ENCODE assay signal across 26 cellular contexts in genomic region chr3:62548806-62549205, GRCh38.
"Had no signal": no experiment of that assay in that cellular context is flagged by ENCODE, and none has a peak within 500 bp of the region (broad histone marks: within the 10 kb centered on the region; RNA-seq: fewer than 3 reads in every experiment).

No MANE protein-coding gene starts in this region.

- H3K4me3 ChIP-seq: neural progenitor cell, ovary, psoas muscle, right lobe of liver, sigmoid colon, suprapubic skin, testis, tibial artery, transverse colon, upper lobe of left lung, vagina had no signal

- H3K79me2 ChIP-seq: parathyroid adenoma had no signal

- H3K27me3 ChIP-seq: neural progenitor cell, ovary, sigmoid colon, suprapubic skin, testis, transverse colon, upper lobe of left lung, vagina had no signal

- H3K36me3 ChIP-seq: neural progenitor cell, ovary, right lobe of liver, sigmoid colon, suprapubic skin, tibial artery, transverse colon, upper lobe of left lung, vagina had no signal

- H3K4me1 ChIP-seq: neural progenitor cell, parathyroid adenoma, psoas muscle, right lobe of liver, sigmoid colon, suprapubic skin, testis, tibial artery, transverse colon, upper lobe of left lung, vagina had no signal

- H2AFZ ChIP-seq: neural progenitor cell, parathyroid adenoma had no signal

- H3K27ac ChIP-seq: neural progenitor cell, ovary, parathyroid adenoma, psoas muscle, right lobe of liver, sigmoid colon, suprapubic skin, testis, tibial artery, transverse colon, upper lobe of left lung, vagina had no signal

- H3K9ac ChIP-seq: neural progenitor cell, parathyroid adenoma had no signal

- ATAC-seq: natural killer cell; psoas muscle; right cardiac atrium; right lobe of liver; stimulated activated effector memory CD8-positive, alpha-beta T cell treated with anti-CD3 and anti-CD28 coated beads, Interleukin-12 subunit alpha, Interleukin-12 subunit beta, amount 100 ng/mL, for 72 hours; stimulated activated naive B cell treated with anti-CD40 and anti-IgM and Interleukin-4, amounts not matched to agents 10 μg/mL and 1 μg/mL and 100 μg/mL, for 72 hours; stimulated activated naive CD8-positive, alpha-beta T cell treated with anti-CD3 and anti-CD28 coated beads, Interleukin-15, amount 100 ng/mL, for 72 hours had no signal

- DNase-seq: natural killer cell; occipital lobe; ovary; posterior cingulate gyrus; psoas muscle; right cardiac atrium; right lobe of liver; sigmoid colon; small intestine; stimulated activated CD4-positive, alpha-beta T cell treated with anti-CD3 and anti-CD28 coated beads, Interleukin-15, amount 100 ng/mL, for 24 hours; stimulated activated CD4-positive, alpha-beta T cell treated with anti-CD3 and anti-CD28 coated beads, Interleukin-2, amount 100 ng/mL, for 24 hours; stimulated activated CD4-positive, alpha-beta T cell treated with anti-CD3 and anti-CD28 coated beads, Interleukin-2, amount 100 ng/mL, for 48 hours; stimulated activated CD4-positive, alpha-beta T cell treated with anti-CD3 and anti-CD28 coated beads, Interleukin-4, amount 100 ng/mL, for 24 hours; stimulated activated naive B cell treated with anti-CD40 and anti-IgM and Interleukin-4, amounts not matched to agents 10 μg/mL and 1 μg/mL and 100 μg/mL, for 72 hours; stimulated activated naive CD4-positive, alpha-beta T cell treated with Interleukin-2 at 50 U/mL for 16 hours; stimulated activated naive CD8-positive, alpha-beta T cell treated with anti-CD3 and anti-CD28 coated beads, Interleukin-15, amount 100 ng/mL, for 72 hours; substantia nigra; testis; tibial artery; transverse colon; upper lobe of left lung had no signal

- H3K9me3 ChIP-seq: ovary, psoas muscle, right lobe of liver, sigmoid colon, suprapubic skin, testis, tibial artery, transverse colon, upper lobe of left lung, vagina had no signal

- H3K4me2 ChIP-seq: neural progenitor cell had no signal
